In genomic region chr13:48775804-48776203, GRCh38 we compare ENCODE assay signal across 16 cellular contexts.
DNase-seq lines count a peak whose midpoint lies in the region; ATAC-seq and TF ChIP-seq lines count a peak whose summit lies in the region.
"Had no signal": no experiment of that assay in that cellular context is flagged by ENCODE, and none has a peak within 500 bp of the region (broad histone marks: within the 10 kb centered on the region; RNA-seq: fewer than 3 reads in every experiment).

No MANE protein-coding gene starts in this region.

- no peaks in the 10 kb centered on the region for H3K4me1 Mint-ChIP-seq in CD8-positive, alpha-beta T cell (ENCODE audit: low read depth)
- H3K4me1 Mint-ChIP-seq: nephron progenitor cell had no signal

- BruUV-seq in A673 (replicated peaks; lab: Mats Ljungman, UMichigan): no TSS peak

- H3K27me3 ChIP-seq in A673 (replicated peaks; ENCODE audit: insufficient read depth, low read depth, low read length, poor library complexity): no peaks in the 10 kb centered on the region
- H3K27me3 ChIP-seq in CD8-positive, alpha-beta T cell (ENCODE audit: insufficient read depth, low read length): no peaks in the 10 kb centered on the region
- H3K27me3 ChIP-seq: colonic mucosa, gastroesophageal sphincter had no signal

- DNase-seq in A673 (ENCODE audit: low spot score): peak; percentile 10
- peak; percentile 20 for DNase-seq in HS-27A (ENCODE audit: low read depth)
- peak; percentile 91 for DNase-seq in astrocyte of the cerebellum (ENCODE audit: low read depth)
- peak; percentile 71 for DNase-seq in islet precursor cell
- no peak for DNase-seq in CD8-positive, alpha-beta T cell
- DNase-seq in activated CD4-positive, CD25-positive, alpha-beta regulatory T cell treated with anti-CD3 and anti-CD28 coated beads, Interleukin-2, amount 50 U/mL, for 72 hours: no peak
- no peak for DNase-seq in NCI-H524 treated with DMSO at 0.1 percent for 48 hours (lab: John Stamatoyannopoulos, UW)
- DNase-seq: activated CD4-positive, alpha-beta T cell treated with anti-CD3 and anti-CD28 coated beads, Interleukin-2, amount 50 U/mL, for 4 hours; activated gamma-delta T cell treated with Interleukin-2 at 50 U/mL for 16 hours; colonic mucosa; left colon; nephron progenitor cell had no signal

- H3K9me3 ChIP-seq in A673 (ENCODE audit: low read depth, low read length, poor library complexity, severe bottlenecking): peaks cover 8% of the 10 kb centered on the region
- H3K9me3 ChIP-seq in CD8-positive, alpha-beta T cell (ENCODE audit: low read length): no peaks in the 10 kb centered on the region
- H3K9me3 ChIP-seq: colonic mucosa had no signal

- CTCF ChIA-PET in A673 (lab: Charles Lee): no interaction called here
- CTCF ChIA-PET in CD8-positive, alpha-beta T cell (lab: Charles Lee): no interaction called here

- intact Hi-C loops in A673 (cut with micrococcal nuclease; ENCODE audit: unreplicated experiment): no loop called here
- intact Hi-C loops in CD8-positive, alpha-beta T cell (cut with DNase I, micrococcal nuclease): no loop called here

- H3K36me3 Mint-ChIP-seq in CD8-positive, alpha-beta T cell: no peaks in the 10 kb centered on the region

- peaks cover 16% of the 10 kb centered on the region for H3K27me3 Mint-ChIP-seq in CD8-positive, alpha-beta T cell (ENCODE audit: low read depth)

- H3K27ac Mint-ChIP-seq in CD8-positive, alpha-beta T cell: no peak overlapping the region
- H3K27ac Mint-ChIP-seq: nephron progenitor cell; T-helper 2 cell treated with Interferon-gamma antibody and Interleukin-4, amounts not matched to agents 5 μg/mL and 100 μg/mL, for 36 hours had no signal

- peaks cover 9% of the 10 kb centered on the region for H3K9me3 Mint-ChIP-seq in CD8-positive, alpha-beta T cell

- POLR2A ChIA-PET in A673 (lab: Charles Lee; ENCODE audit: low non-redundant PET): no interaction called here
- POLR2A ChIA-PET in CD8-positive, alpha-beta T cell (lab: Charles Lee): no interaction called here

- H3K4me3 Mint-ChIP-seq in CD8-positive, alpha-beta T cell: no peak overlapping the region
- H3K4me3 Mint-ChIP-seq: nephron progenitor cell; T-helper 2 cell treated with Interferon-gamma antibody and Interleukin-4, amounts not matched to agents 5 μg/mL and 100 μg/mL, for 36 hours had no signal

- ATAC-seq in CD8-positive, alpha-beta T cell: no peak
- ATAC-seq in GM19455 (IDR thresholded peaks at IDR 0.05; ENCODE audit: unreplicated experiment): no peak
- ATAC-seq: gastroesophageal sphincter, left colon had no signal

- H3K27ac ChIP-seq in A673 (ENCODE audit: low read depth, low read length, poor library complexity, severe bottlenecking): no peak overlapping the region
- no peak overlapping the region for H3K27ac ChIP-seq in CD8-positive, alpha-beta T cell (ENCODE audit: low read depth, low read length)
- H3K27ac ChIP-seq: colonic mucosa, gastroesophageal sphincter, thoracic aorta had no signal

- in situ Hi-C loops in astrocyte of the cerebellum (cut with HindIII; ENCODE audit: low sequenced_read_pairs): no loop called here

- no peaks in the 10 kb centered on the region for H3K36me3 ChIP-seq in A673 (ENCODE audit: insufficient read depth, low read length, poor library complexity, severe bottlenecking)
- no peaks in the 10 kb centered on the region for H3K36me3 ChIP-seq in CD8-positive, alpha-beta T cell (ENCODE audit: insufficient read depth, low read length)
- H3K36me3 ChIP-seq: colonic mucosa, gastroesophageal sphincter, thoracic aorta had no signal

- TF ChIP-seq CTCF in A673 (conservative IDR thresholded peaks at IDR 0.05; ENCODE audit: low read depth, low read length) (no peak), astrocyte of the cerebellum (IDR thresholded peaks at IDR 0.05; ENCODE audit: low read depth, low read length, missing control alignments) (no peak)
- no peak for TF ChIP-seq CTCF in CD8-positive, alpha-beta T cell (IDR thresholded peaks at IDR 0.05)

- no peak overlapping the region for H3K4me3 ChIP-seq in A673 (ENCODE audit: low read depth, low read length, poor library complexity, severe bottlenecking)
- H3K4me3 ChIP-seq in astrocyte of the cerebellum (ENCODE audit: low read depth, low read length): no peak overlapping the region
- H3K4me3 ChIP-seq in CD8-positive, alpha-beta T cell (ENCODE audit: low read depth, low read length): no peak overlapping the region
- H3K4me3 ChIP-seq: colonic mucosa, gastroesophageal sphincter, thoracic aorta had no signal

- H3K4me1 ChIP-seq in A673 (ENCODE audit: insufficient read depth, low read length, poor library complexity, severe bottlenecking): no peaks in the 10 kb centered on the region
- H3K4me1 ChIP-seq in CD8-positive, alpha-beta T cell (ENCODE audit: insufficient read depth, low read length): no peaks in the 10 kb centered on the region
- H3K4me1 ChIP-seq: colonic mucosa, gastroesophageal sphincter had no signal

Comparison
In these comparisons a context has a peak if more than half of its experiments do, and no peak if none do; other contexts are left out.
1. DNase-seq: peak in A673 (single experiment), HS-27A (single experiment), astrocyte of the cerebellum (single experiment) and islet precursor cell (single experiment); none in CD8-positive, alpha-beta T cell (0 of 7), activated CD4-positive, CD25-positive, alpha-beta regulatory T cell treated with anti-CD3 and anti-CD28 coated beads, Interleukin-2, amount 50 U/mL, for 72 hours (single experiment) and NCI-H524 treated with DMSO at 0.1 percent for 48 hours (single experiment).